ENCODE assay signal across 7 cellular contexts in genomic region chr12:12010277-12011031, GRCh38.
A peak's percentile ranks its signal among the peaks of the same experiment; 100 is the strongest.
DNase-seq lines count a peak whose midpoint lies in the region; ATAC-seq and TF ChIP-seq lines count a peak whose summit lies in the region.

No MANE protein-coding gene starts in this region.

- no peaks in the 10 kb centered on the region for H3K4me1 ChIP-seq in ascending aorta

- H3K9me3 ChIP-seq in ascending aorta, result no peaks in the 10 kb centered on the region

- H3K36me3 ChIP-seq in ascending aorta, result no peaks in the 10 kb centered on the region

- in situ Hi-C loops in SK-MEL-5 (cut with HindIII; ENCODE audit: low pct_unique_long_range_greater_than_20kb, low sequenced_read_pairs), result no loop called here

- H3K27me3 ChIP-seq in ascending aorta, result no peaks in the 10 kb centered on the region
- no peaks in the 10 kb centered on the region for H3K27me3 ChIP-seq in layer of hippocampus (ENCODE audit: control insufficient read depth, insufficient read depth, low read length)

- intact Hi-C loops in ascending aorta (cut with DNase I), result no loop called here

- H3K4me3 ChIP-seq in ascending aorta, result no peak overlapping the region

- TF ChIP-seq CTCF in ascending aorta (IDR thresholded peaks at IDR 0.05), result no peak

- DNase-seq in SK-MEL-5 (ENCODE audit: low read depth, low spot score), result peak; percentile 94
- DNase-seq in ascending aorta (ENCODE audit: low spot score in 2 of 2), result peak; percentile 55 to 81
- DNase-seq in stimulated activated CD4-positive, alpha-beta T cell treated with anti-CD3 and anti-CD28 coated beads, Interleukin-4, amount 100 ng/mL, for 48 hours (ENCODE audit: low read depth in 2 of 2), result peak; percentile 54 to 72
- no peak for DNase-seq in NCI-H187 treated with DMSO at 0.1 percent for 48 hours (lab: John Stamatoyannopoulos, UW)

- ATAC-seq in GM18868 (IDR thresholded peaks at IDR 0.05; ENCODE audit: unreplicated experiment) (peak; percentile 35), HG03045 (IDR thresholded peaks at IDR 0.05; ENCODE audit: unreplicated experiment) (peak; percentile 49)

- H3K27ac ChIP-seq in ascending aorta (no peak overlapping the region), layer of hippocampus (ENCODE audit: low read depth, low read length) (peak overlapping the region; percentile 30)
